1 cellular context compared by ENCODE assay signal in genomic region chr1:162128693-162129356, GRCh38.
A peak's percentile ranks its signal among the peaks of the same experiment; 100 is the strongest.
TF ChIP-seq lines count a peak whose summit lies in the region.

No MANE protein-coding gene starts in this region.

TF ChIP-seq in HepG2, 621 proteins besides CTCF, POLR2A, EP300 and RAD21 (continued from another document):
- TF ChIP-seq HNF1A (IDR thresholded peaks at IDR 0.05; ENCODE audit: low read depth), result no peak
- no peak for TF ChIP-seq HNF1A (CRISPR knock-in tag; IDR thresholded peaks at IDR 0.05; ENCODE audit: borderline replicate concordance)
- no peak for TF ChIP-seq ZNF367 (CRISPR knock-in tag; IDR thresholded peaks at IDR 0.05; ENCODE audit: borderline replicate concordance)
- 0 out of 2 replicates have a peak, but pooled peaks have one; percentile 24 for TF ChIP-seq FOSL2 (CRISPR knock-in tag; IDR thresholded peaks at IDR 0.05)
